In the genomic region with DNA sequence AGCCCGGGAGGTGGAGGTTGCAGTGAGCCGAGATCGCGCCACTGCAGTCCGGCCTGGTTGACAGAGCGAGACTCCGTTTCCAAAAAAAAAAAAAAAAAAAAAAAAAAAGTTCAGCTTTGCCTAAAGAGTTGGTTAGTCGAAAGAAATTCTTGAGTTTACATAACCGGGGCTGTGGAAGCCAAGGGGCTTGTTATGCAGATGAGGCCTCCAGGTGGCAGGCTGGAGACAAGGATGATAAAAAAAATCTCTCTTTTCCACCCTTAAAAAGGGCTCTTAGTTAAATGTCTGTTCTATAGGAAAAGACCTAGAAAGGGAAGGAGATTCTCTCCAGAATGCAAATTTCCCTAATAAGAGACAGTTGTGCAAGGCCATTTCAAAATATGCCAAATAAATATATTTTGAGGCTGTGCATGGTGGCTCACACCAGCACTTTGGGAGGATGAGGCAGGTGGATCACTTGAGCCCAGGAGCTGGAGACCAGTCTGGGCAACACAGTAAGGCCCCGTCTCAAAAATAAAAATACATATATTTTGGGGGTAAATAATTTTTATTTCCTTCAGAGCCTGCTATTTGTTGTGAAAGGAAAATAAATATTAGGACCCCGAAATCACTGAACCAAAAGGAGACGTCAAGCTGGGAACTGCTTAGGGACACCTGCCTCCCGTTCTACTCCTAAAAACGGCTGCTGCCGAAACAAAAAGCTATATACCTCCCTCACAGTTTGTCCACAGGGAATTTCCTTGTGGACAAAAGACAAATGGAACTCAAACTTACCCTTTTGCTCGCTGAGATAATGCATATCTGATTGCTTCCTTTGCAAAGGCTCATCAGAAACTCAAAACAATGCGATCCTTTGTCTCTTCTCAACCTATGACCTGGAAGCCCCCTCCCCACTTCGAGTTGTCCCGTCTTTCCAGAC, we compare ENCODE assay signal across 1 cellular context.
TF ChIP-seq lines count a peak whose summit lies in the region.

No MANE protein-coding gene starts in this region.

TF ChIP-seq in A549, 52 proteins besides CTCF, POLR2A, EP300 and RAD21 (continued from another document):
- TF ChIP-seq, protein P1, sequence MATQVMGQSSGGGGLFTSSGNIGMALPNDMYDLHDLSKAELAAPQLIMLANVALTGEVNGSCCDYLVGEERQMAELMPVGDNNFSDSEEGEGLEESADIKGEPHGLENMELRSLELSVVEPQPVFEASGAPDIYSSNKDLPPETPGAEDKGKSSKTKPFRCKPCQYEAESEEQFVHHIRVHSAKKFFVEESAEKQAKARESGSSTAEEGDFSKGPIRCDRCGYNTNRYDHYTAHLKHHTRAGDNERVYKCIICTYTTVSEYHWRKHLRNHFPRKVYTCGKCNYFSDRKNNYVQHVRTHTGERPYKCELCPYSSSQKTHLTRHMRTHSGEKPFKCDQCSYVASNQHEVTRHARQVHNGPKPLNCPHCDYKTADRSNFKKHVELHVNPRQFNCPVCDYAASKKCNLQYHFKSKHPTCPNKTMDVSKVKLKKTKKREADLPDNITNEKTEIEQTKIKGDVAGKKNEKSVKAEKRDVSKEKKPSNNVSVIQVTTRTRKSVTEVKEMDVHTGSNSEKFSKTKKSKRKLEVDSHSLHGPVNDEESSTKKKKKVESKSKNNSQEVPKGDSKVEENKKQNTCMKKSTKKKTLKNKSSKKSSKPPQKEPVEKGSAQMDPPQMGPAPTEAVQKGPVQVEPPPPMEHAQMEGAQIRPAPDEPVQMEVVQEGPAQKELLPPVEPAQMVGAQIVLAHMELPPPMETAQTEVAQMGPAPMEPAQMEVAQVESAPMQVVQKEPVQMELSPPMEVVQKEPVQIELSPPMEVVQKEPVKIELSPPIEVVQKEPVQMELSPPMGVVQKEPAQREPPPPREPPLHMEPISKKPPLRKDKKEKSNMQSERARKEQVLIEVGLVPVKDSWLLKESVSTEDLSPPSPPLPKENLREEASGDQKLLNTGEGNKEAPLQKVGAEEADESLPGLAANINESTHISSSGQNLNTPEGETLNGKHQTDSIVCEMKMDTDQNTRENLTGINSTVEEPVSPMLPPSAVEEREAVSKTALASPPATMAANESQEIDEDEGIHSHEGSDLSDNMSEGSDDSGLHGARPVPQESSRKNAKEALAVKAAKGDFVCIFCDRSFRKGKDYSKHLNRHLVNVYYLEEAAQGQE (IDR thresholded peaks at IDR 0.05): no peak
